In the genomic region with DNA sequence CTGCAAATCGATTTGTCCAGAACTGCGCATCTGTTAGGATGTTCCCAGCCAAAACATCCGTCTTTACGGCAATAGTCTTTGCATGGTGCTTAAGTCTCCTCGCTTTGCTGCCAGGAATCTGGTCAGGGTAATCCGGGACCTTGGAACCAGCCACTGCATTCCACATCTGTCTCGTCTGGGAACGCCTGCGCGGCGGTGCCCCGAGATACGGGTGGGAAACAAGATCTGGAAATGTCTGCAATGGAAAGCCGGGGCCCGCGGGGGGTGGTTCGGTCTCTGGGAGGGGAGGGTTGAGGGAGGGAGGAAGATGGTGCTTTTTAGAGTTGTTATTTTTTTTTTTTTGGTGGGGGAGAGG, we compare ENCODE assay signal across 17 cellular contexts. TPM values are rescaled to one million over a fixed set of nuclear protein-coding genes. Genes with fewer than 3 reads are reported as not detected.
DNase-seq lines count a peak whose midpoint lies in the region; ATAC-seq and TF ChIP-seq lines count a peak whose summit lies in the region.
"Had no signal": no experiment of that assay in that cellular context is flagged by ENCODE, and none has a peak within 500 bp of the region (broad histone marks: within the 10 kb centered on the region; RNA-seq: fewer than 3 reads in every experiment).

No MANE protein-coding gene starts in this region.

- no peak for TF ChIP-seq CTCF in lower lobe of right lung (IDR thresholded peaks at IDR 0.05)
- no peak for TF ChIP-seq CTCF in mucosa of descending colon (IDR thresholded peaks at IDR 0.05)

- H3K9me3 ChIP-seq in lower lobe of right lung (no peaks in the 10 kb centered on the region), aorta (ENCODE audit: control insufficient read depth, low read length) (no peaks in the 10 kb centered on the region), mucosa of descending colon (no peaks in the 10 kb centered on the region)
- H3K9me3 ChIP-seq: transverse colon had no signal

- H3K27me3 ChIP-seq in lower lobe of right lung (ENCODE audit: low read depth) (no peaks in the 10 kb centered on the region), aorta (ENCODE audit: control insufficient read depth in 1 of 2, insufficient read depth in 2 of 2, low read length in 1 of 2) (no peaks in the 10 kb centered on the region)
- H3K27me3 ChIP-seq: transverse colon had no signal

- no peaks in the 10 kb centered on the region for H3K4me1 ChIP-seq in lower lobe of right lung
- H3K4me1 ChIP-seq in aorta (ENCODE audit: control insufficient read depth in 1 of 2, insufficient read depth in 2 of 2, low read length in 2 of 2), result no peaks in the 10 kb centered on the region
- no peaks in the 10 kb centered on the region for H3K4me1 ChIP-seq in mucosa of descending colon (ENCODE audit: low read depth)
- H3K4me1 ChIP-seq: transverse colon had no signal

- 5 to 7% methylated on average over 17 of the region's 17 CpGs for WGBS in aorta, 2 donors

- H3K27ac ChIP-seq in lower lobe of right lung (no peak overlapping the region), aorta (ENCODE audit: low read depth in 1 of 2, low read length in 2 of 2) (peak overlapping the region in 1 of 2 donors; percentile 23)
- H3K27ac ChIP-seq: WERI-Rb-1 had no signal

- DNase-seq in NCI-H82 (lab: John Stamatoyannopoulos, UW) (peak; percentile 12), NCI-H82 treated with DMSO at 0.1 percent for 48 hours (lab: John Stamatoyannopoulos, UW; ENCODE audit: unreplicated experiment) (no peak), fibroblast of peridontal ligament (ENCODE audit: extremely low read depth) (peak; percentile 41), lower lobe of right lung (peak; percentile 42), aorta (peak in 1 of 2 donors; percentile 79), RPMI8226 (no peak), NCI-H1417 treated with DMSO at 0.1 percent for 48 hours (lab: John Stamatoyannopoulos, UW) (no peak), mucosa of descending colon (no peak)
- DNase-seq: 8988T; CD4-positive, alpha-beta memory T cell; DMS79 treated with DMSO at 0.1 percent for 48 hours; effector memory CD4-positive, alpha-beta T cell; NCI-H1694; NCI-H345; stimulated activated naive B cell treated with anti-CD40 and anti-IgM and Interleukin-4, amounts not matched to agents 10 μg/mL and 1 μg/mL and 100 μg/mL, for 72 hours; transverse colon; WERI-Rb-1 had no signal

- H3K4me3 ChIP-seq in lower lobe of right lung (no peak overlapping the region), aorta (ENCODE audit: low read length in 2 of 2) (no peak overlapping the region), mucosa of descending colon (no peak overlapping the region)
- H3K4me3 ChIP-seq: transverse colon had no signal

- no peak for ATAC-seq in lower lobe of right lung
- ATAC-seq in aorta (ENCODE audit: low FRiP score), result peak; percentile 36
- ATAC-seq in mucosa of descending colon, result no peak
- ATAC-seq: stimulated activated naive B cell treated with anti-CD40 and anti-IgM and Interleukin-4, amounts not matched to agents 10 μg/mL and 1 μg/mL and 100 μg/mL, for 72 hours had no signal

- H3K36me3 ChIP-seq in lower lobe of right lung (no peaks in the 10 kb centered on the region), aorta (ENCODE audit: control insufficient read depth in 1 of 2, insufficient read depth in 2 of 2, low read length in 1 of 2) (no peaks in the 10 kb centered on the region), mucosa of descending colon (ENCODE audit: low read depth) (no peaks in the 10 kb centered on the region)
- H3K36me3 ChIP-seq: transverse colon, WERI-Rb-1 had no signal

- intact Hi-C loops in lower lobe of right lung (cut with DNase I), result no loop called here
- intact Hi-C loops in aorta (cut with DNase I), result no loop called here
- intact Hi-C loops in mucosa of descending colon (cut with DNase I, micrococcal nuclease), result no loop called here

RNA-seq across cellular contexts. Expression of gene PDGFA, which starts 49.0 kb away (rescaled TPM):
- total RNA-seq in lower lobe of right lung (27.1 TPM), aorta (100 to 1,000 TPM; 114 to 174 TPM), mucosa of descending colon (10 to 100 TPM; 52.7 to 63.0 (median 57.5) TPM)
- polyA plus RNA-seq in aorta, result 10 to 100 TPM; 28.9 to 61.1 TPM
- polyA plus RNA-seq: CD4-positive, alpha-beta memory T cell had no signal

Comparison
In these comparisons a context has a peak if more than half of its experiments do, and no peak if none do; other contexts are left out.
1. DNase-seq: peak in NCI-H82 (single experiment), fibroblast of peridontal ligament (single experiment) and lower lobe of right lung (single experiment); none in NCI-H82 treated with DMSO at 0.1 percent for 48 hours (single experiment), RPMI8226 (single experiment), NCI-H1417 treated with DMSO at 0.1 percent for 48 hours (single experiment) and mucosa of descending colon (0 of 3).